Comparison of ENCODE assay signal across 1 cellular context in genomic region chr19:17687141-17687856, GRCh38.
TF ChIP-seq lines count a peak whose summit lies in the region.

No MANE protein-coding gene starts in this region.

TF ChIP-seq in HCT116, 20 proteins besides CTCF, POLR2A, EP300 and RAD21 (continued from another document):
- TF ChIP-seq ZBTB33 (IDR thresholded peaks at IDR 0.05; ENCODE audit: extremely low read depth, insufficient replicate concordance, low read length) (no peak), CBX3 (IDR thresholded peaks at IDR 0.05; ENCODE audit: low read depth) (no peak), ZFX (IDR thresholded peaks at IDR 0.05) (no peak), ZNF274 (IDR thresholded peaks at IDR 0.05; ENCODE audit: low read depth, low read length) (no peak), SIN3A (IDR thresholded peaks at IDR 0.05; ENCODE audit: low read depth) (no peak), FOSL1 (IDR thresholded peaks at IDR 0.05; ENCODE audit: low read depth) (no peak), SRF (IDR thresholded peaks at IDR 0.05; ENCODE audit: low read depth) (no peak)
- TF ChIP-seq, protein P1, sequence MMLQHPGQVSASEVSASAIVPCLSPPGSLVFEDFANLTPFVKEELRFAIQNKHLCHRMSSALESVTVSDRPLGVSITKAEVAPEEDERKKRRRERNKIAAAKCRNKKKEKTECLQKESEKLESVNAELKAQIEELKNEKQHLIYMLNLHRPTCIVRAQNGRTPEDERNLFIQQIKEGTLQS (IDR thresholded peaks at IDR 0.05), result no peak
TF ChIP-seq in HCT116: peak in this region for 0.
